Comparison of ENCODE assay signal across 12 cellular contexts in genomic region chr5:160092960-160093701, GRCh38. TPM values are rescaled to one million over a fixed set of nuclear protein-coding genes. Genes with fewer than 3 reads are reported as not detected.
DNase-seq lines count a peak whose midpoint lies in the region; ATAC-seq and TF ChIP-seq lines count a peak whose summit lies in the region.
"Had no signal": no experiment of that assay in that cellular context is flagged by ENCODE, and none has a peak within 500 bp of the region (broad histone marks: within the 10 kb centered on the region; RNA-seq: fewer than 3 reads in every experiment).

No MANE protein-coding gene starts in this region.

- no peak overlapping the region for H3K27ac Mint-ChIP-seq in Calu3 (ENCODE audit: unreplicated experiment)
- peak overlapping the region in 1 of 8 donors; percentile 19 for H3K27ac Mint-ChIP-seq in CD8-positive, alpha-beta memory T cell
- H3K27ac Mint-ChIP-seq: activated T-cell treated with anti-CD3 and anti-CD28 coated beads, Interleukin-2, amount 50 U/mL, for 24 hours; CD4-positive, alpha-beta T cell had no signal

- TF ChIP-seq CTCF in Calu3 (IDR thresholded peaks at IDR 0.05; ENCODE audit: unreplicated experiment) (no peak), HCT116 (IDR thresholded peaks at IDR 0.05 in 2 of 3, conservative IDR thresholded peaks at IDR 0.05 in 1 of 3; ENCODE audit: borderline replicate concordance in 1 of 3, insufficient read depth in 1 of 3, low read depth in 2 of 3, low read length in 2 of 3) (no peak), BE2C (IDR thresholded peaks at IDR 0.05; ENCODE audit: low read depth, low read length) (no peak)

- no peak overlapping the region for H2AFZ ChIP-seq in HCT116 (ENCODE audit: low read depth, low read length, poor library complexity, severe bottlenecking)

- H3K27me3 Mint-ChIP-seq in Calu3 (ENCODE audit: unreplicated experiment) = no peaks in the 10 kb centered on the region
- H3K27me3 Mint-ChIP-seq in CD8-positive, alpha-beta memory T cell = no peaks in the 10 kb centered on the region
- H3K27me3 Mint-ChIP-seq: activated T-cell treated with anti-CD3 and anti-CD28 coated beads, Interleukin-2, amount 50 U/mL, for 24 hours; CD4-positive, alpha-beta T cell; IgD-negative memory B cell had no signal

- TSS peak; percentile 28 for BruUV-seq in Calu3 (replicated peaks; lab: Mats Ljungman, UMichigan)
- TSS peak; percentile 26 for BruUV-seq in HCT116 (replicated peaks; lab: Mats Ljungman, UMichigan)

- H3K27me3 ChIP-seq in HCT116 (ENCODE audit: insufficient read depth, low read length) (no peaks in the 10 kb centered on the region), BE2C (no peaks in the 10 kb centered on the region)
- no peaks in the 10 kb centered on the region for H3K27me3 ChIP-seq in CD8-positive, alpha-beta memory T cell (ENCODE audit: insufficient read depth, low read length, poor library complexity, severe bottlenecking)

- DNase-seq in Calu3 = no peak
- DNase-seq in HCT116 (ENCODE audit: low read depth, low spot score) = no peak
- peak; percentile 63 for DNase-seq in MV-4-11 (lab: John Stamatoyannopoulos, UW)
- no peak for DNase-seq in CD8-positive, alpha-beta memory T cell
- no peak for DNase-seq in BE2C
- no peak for DNase-seq in UCSD-AML1 (lab: John Stamatoyannopoulos, UW; ENCODE audit: unreplicated experiment)
- DNase-seq: activated T-cell treated with anti-CD3 and anti-CD28 coated beads, Interleukin-2, amount 50 U/mL, for 24 hours; CD4-positive, alpha-beta T cell; NCI-H345 had no signal

- no peaks in the 10 kb centered on the region for H3K4me1 Mint-ChIP-seq in Calu3 (ENCODE audit: low read depth, unreplicated experiment)
- H3K4me1 Mint-ChIP-seq in CD8-positive, alpha-beta memory T cell = peaks cover 3 to 19% (median 14%) of the 10 kb centered on the region in 3 donors

- H3K4me2 ChIP-seq in HCT116 (ENCODE audit: low read length) = no peak overlapping the region

- no peaks in the 10 kb centered on the region for H3K4me1 ChIP-seq in HCT116 (ENCODE audit: control insufficient read depth in 1 of 2, insufficient read depth in 2 of 2, low read length in 2 of 2)
- no peaks in the 10 kb centered on the region for H3K4me1 ChIP-seq in CD8-positive, alpha-beta memory T cell (ENCODE audit: insufficient read depth, low read length)
- H3K4me1 ChIP-seq in BE2C = no peaks in the 10 kb centered on the region

- no peak overlapping the region for H3K4me3 Mint-ChIP-seq in Calu3 (ENCODE audit: low read depth, unreplicated experiment)
- no peak overlapping the region for H3K4me3 Mint-ChIP-seq in CD8-positive, alpha-beta memory T cell
- H3K4me3 Mint-ChIP-seq: activated T-cell treated with anti-CD3 and anti-CD28 coated beads, Interleukin-2, amount 50 U/mL, for 24 hours; CD4-positive, alpha-beta T cell had no signal

- H3K36me3 Mint-ChIP-seq in Calu3 (ENCODE audit: insufficient read depth, unreplicated experiment) = peaks cover 27% of the 10 kb centered on the region
- peaks cover 11 to 56% (median 31%) of the 10 kb centered on the region in 3 donors for H3K36me3 Mint-ChIP-seq in CD8-positive, alpha-beta memory T cell

- CTCF ChIA-PET in Calu3 (lab: Charles Lee) = no interaction called here
- CTCF ChIA-PET in HCT116 (lab: Charles Lee) = no interaction called here
- CTCF ChIA-PET in CD8-positive, alpha-beta memory T cell (lab: Charles Lee) = no interaction called here

- intact Hi-C loops in Calu3 (cut with micrococcal nuclease; ENCODE audit: unreplicated experiment) (no loop called here), HCT116 (cut with micrococcal nuclease) (no loop called here)

- TF ChIP-seq RAD21 in HCT116 (IDR thresholded peaks at IDR 0.05; ENCODE audit: low read depth) = no peak

- 0 out of 2 replicates have a peak, but pooled peaks cover 6% of the 10 kb centered on the region for H4K20me1 ChIP-seq in HCT116 (ENCODE audit: insufficient read depth)

- H3K9me3 ChIP-seq in HCT116 (ENCODE audit: control insufficient read depth in 1 of 2, insufficient read depth in 1 of 2, low read depth in 1 of 2, low read length in 2 of 2) = no peaks in the 10 kb centered on the region
- H3K9me3 ChIP-seq in CD8-positive, alpha-beta memory T cell (ENCODE audit: low read length) = no peaks in the 10 kb centered on the region
- no peaks in the 10 kb centered on the region for H3K9me3 ChIP-seq in BE2C

- no peaks in the 10 kb centered on the region for H3K79me2 ChIP-seq in HCT116 (ENCODE audit: insufficient read depth, low read length)

- peak; percentile 70 for ATAC-seq in GM18909 (IDR thresholded peaks at IDR 0.05; ENCODE audit: poor library complexity, unreplicated experiment)
- ATAC-seq in HCT116 = no peak
- no peak for ATAC-seq in GM18861 (IDR thresholded peaks at IDR 0.05; ENCODE audit: unreplicated experiment)

- no peaks in the 10 kb centered on the region for H3K9me3 Mint-ChIP-seq in Calu3 (ENCODE audit: low read depth, unreplicated experiment)
- H3K9me3 Mint-ChIP-seq in CD8-positive, alpha-beta memory T cell = no peaks in the 10 kb centered on the region
- H3K9me3 Mint-ChIP-seq: activated T-cell treated with anti-CD3 and anti-CD28 coated beads, Interleukin-2, amount 50 U/mL, for 24 hours; CD4-positive, alpha-beta T cell; IgD-negative memory B cell had no signal

- no peak overlapping the region for H3K4me3 ChIP-seq in HCT116 (replicated peaks in 1 of 2; ENCODE audit: low read depth in 1 of 2, low read length in 2 of 2)
- no peak overlapping the region for H3K4me3 ChIP-seq in CD8-positive, alpha-beta memory T cell (ENCODE audit: low read length)
- no peak overlapping the region for H3K4me3 ChIP-seq in BE2C (ENCODE audit: low read depth, low read length)

- H3K9ac ChIP-seq in HCT116 (ENCODE audit: low read length) = no peak overlapping the region

- RAD21 ChIA-PET in HCT116 (lab: Charles Lee; ENCODE audit: low non-redundant PET in 1 of 2, low total read pairs in 2 of 2, uncharacterized antibody in 2 of 2, unreplicated experiment in 2 of 2) = no interaction called here

- no peak overlapping the region for H3K27ac ChIP-seq in HCT116 (ENCODE audit: low read depth, low read length)
- no peak overlapping the region for H3K27ac ChIP-seq in CD8-positive, alpha-beta memory T cell (ENCODE audit: low read depth, low read length)

- POLR2A ChIA-PET in HCT116 (lab: Charles Lee) = no interaction called here
- POLR2A ChIA-PET in CD8-positive, alpha-beta memory T cell (lab: Charles Lee) = no interaction called here

- peaks cover 11 to 13% of the 10 kb centered on the region in 2 experiments; a peak in 2 of 4 replicates for H3K36me3 ChIP-seq in HCT116 (ENCODE audit: control insufficient read depth in 1 of 2, insufficient read depth in 2 of 2, low read length in 2 of 2)
- H3K36me3 ChIP-seq in CD8-positive, alpha-beta memory T cell (ENCODE audit: insufficient read depth, low read length) = peaks cover 6% of the 10 kb centered on the region
- peaks cover 36% of the 10 kb centered on the region for H3K36me3 ChIP-seq in BE2C

- no peak for TF ChIP-seq POLR2A in HCT116 (IDR thresholded peaks at IDR 0.05; ENCODE audit: borderline replicate concordance, extremely low read depth, insufficient read depth, insufficient read length)

- no peaks in the 10 kb centered on the region for H3K9me2 ChIP-seq in HCT116 (ENCODE audit: insufficient read depth)

TF ChIP-seq in HCT116, 20 proteins besides CTCF, POLR2A, EP300 and RAD21:
- no peak for TF ChIP-seq CBX3 (IDR thresholded peaks at IDR 0.05; ENCODE audit: low read depth)
- TF ChIP-seq SRF (IDR thresholded peaks at IDR 0.05; ENCODE audit: low read depth) = no peak
- no peak for TF ChIP-seq EGR1 (IDR thresholded peaks at IDR 0.05; ENCODE audit: low read depth)
- no peak for TF ChIP-seq CEBPB (IDR thresholded peaks at IDR 0.05; ENCODE audit: low read depth)
- TF ChIP-seq, protein P1, sequence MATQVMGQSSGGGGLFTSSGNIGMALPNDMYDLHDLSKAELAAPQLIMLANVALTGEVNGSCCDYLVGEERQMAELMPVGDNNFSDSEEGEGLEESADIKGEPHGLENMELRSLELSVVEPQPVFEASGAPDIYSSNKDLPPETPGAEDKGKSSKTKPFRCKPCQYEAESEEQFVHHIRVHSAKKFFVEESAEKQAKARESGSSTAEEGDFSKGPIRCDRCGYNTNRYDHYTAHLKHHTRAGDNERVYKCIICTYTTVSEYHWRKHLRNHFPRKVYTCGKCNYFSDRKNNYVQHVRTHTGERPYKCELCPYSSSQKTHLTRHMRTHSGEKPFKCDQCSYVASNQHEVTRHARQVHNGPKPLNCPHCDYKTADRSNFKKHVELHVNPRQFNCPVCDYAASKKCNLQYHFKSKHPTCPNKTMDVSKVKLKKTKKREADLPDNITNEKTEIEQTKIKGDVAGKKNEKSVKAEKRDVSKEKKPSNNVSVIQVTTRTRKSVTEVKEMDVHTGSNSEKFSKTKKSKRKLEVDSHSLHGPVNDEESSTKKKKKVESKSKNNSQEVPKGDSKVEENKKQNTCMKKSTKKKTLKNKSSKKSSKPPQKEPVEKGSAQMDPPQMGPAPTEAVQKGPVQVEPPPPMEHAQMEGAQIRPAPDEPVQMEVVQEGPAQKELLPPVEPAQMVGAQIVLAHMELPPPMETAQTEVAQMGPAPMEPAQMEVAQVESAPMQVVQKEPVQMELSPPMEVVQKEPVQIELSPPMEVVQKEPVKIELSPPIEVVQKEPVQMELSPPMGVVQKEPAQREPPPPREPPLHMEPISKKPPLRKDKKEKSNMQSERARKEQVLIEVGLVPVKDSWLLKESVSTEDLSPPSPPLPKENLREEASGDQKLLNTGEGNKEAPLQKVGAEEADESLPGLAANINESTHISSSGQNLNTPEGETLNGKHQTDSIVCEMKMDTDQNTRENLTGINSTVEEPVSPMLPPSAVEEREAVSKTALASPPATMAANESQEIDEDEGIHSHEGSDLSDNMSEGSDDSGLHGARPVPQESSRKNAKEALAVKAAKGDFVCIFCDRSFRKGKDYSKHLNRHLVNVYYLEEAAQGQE (IDR thresholded peaks at IDR 0.05; ENCODE audit: low read depth) = no peak
- no peak for TF ChIP-seq EZH2phosphoT487 (IDR thresholded peaks at IDR 0.05; ENCODE audit: borderline replicate concordance)
- TF ChIP-seq SIN3A (IDR thresholded peaks at IDR 0.05; ENCODE audit: low read depth) = no peak
- no peak for TF ChIP-seq POLR2AphosphoS5 (IDR thresholded peaks at IDR 0.05; ENCODE audit: low read depth, low read length)
- no peak for TF ChIP-seq ELF1 (IDR thresholded peaks at IDR 0.05; ENCODE audit: borderline replicate concordance, low read depth)
- no peak for TF ChIP-seq JUND (IDR thresholded peaks at IDR 0.05)
- no peak for TF ChIP-seq FOSL1 (IDR thresholded peaks at IDR 0.05; ENCODE audit: low read depth)
- no peak for TF ChIP-seq SP1 (IDR thresholded peaks at IDR 0.05; ENCODE audit: low read depth)
- no peak for TF ChIP-seq YY1 (IDR thresholded peaks at IDR 0.05; ENCODE audit: extremely low read depth, insufficient replicate concordance, low read depth, low read length)
- no peak for TF ChIP-seq ZFX (IDR thresholded peaks at IDR 0.05)
- TF ChIP-seq ZNF274 (IDR thresholded peaks at IDR 0.05; ENCODE audit: low read depth, low read length) = no peak

RNA-seq across cellular contexts. Expression of gene PWWP2A, which starts 26.1 kb away (rescaled TPM):
- total RNA-seq in Calu3 (2022) = 33.4 and 36.4 TPM in 2 replicates
- total RNA-seq in HCT116 (2021; ENCODE audit: unreplicated experiment) = 14.7 TPM
- polyA plus RNA-seq in HCT116 (2012) = 5.3 TPM in 2 replicates
- total RNA-seq in CD8-positive, alpha-beta memory T cell = 10 to 100 TPM; 24.0 to 26.2 TPM
- polyA plus RNA-seq in CD8-positive, alpha-beta memory T cell = 31.7 TPM
- 34.4 TPM for polyA plus RNA-seq in BE2C (2012; ENCODE audit: insufficient read depth, insufficient read length, low read depth)
